1 cellular context compared by ENCODE assay signal in the genomic region with DNA sequence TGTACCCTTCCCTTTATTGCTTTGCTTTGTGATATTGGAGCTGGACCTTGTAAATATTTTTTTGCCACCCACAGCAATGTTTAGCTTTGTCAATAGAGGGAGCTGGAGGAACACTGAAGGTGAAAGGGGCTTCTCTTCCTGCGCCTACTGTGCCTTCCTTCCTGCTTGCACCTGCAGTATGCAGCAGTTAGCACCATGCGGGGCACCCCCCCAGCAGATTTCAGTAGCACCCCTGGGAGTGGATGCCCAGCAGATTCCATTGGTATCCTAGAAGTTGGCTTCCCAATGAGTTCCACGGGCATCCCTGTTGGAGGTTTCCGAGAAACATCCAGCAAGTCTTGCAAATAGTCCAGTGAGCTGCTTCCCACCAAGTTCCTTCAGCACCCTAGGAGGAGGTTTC.
TF ChIP-seq lines count a peak whose summit lies in the region.

No MANE protein-coding gene starts in this region.

TF ChIP-seq in H1, 55 proteins besides CTCF, POLR2A, EP300 and RAD21 (continued from another document):
- TF ChIP-seq, protein P1, sequence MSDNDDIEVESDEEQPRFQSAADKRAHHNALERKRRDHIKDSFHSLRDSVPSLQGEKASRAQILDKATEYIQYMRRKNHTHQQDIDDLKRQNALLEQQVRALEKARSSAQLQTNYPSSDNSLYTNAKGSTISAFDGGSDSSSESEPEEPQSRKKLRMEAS (IDR thresholded peaks at IDR 0.05) = no peak
- TF ChIP-seq, protein P2, sequence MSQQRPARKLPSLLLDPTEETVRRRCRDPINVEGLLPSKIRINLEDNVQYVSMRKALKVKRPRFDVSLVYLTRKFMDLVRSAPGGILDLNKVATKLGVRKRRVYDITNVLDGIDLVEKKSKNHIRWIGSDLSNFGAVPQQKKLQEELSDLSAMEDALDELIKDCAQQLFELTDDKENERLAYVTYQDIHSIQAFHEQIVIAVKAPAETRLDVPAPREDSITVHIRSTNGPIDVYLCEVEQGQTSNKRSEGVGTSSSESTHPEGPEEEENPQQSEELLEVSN (IDR thresholded peaks at IDR 0.05) = no peak
- TF ChIP-seq GTF2F1 (IDR thresholded peaks at IDR 0.05; ENCODE audit: borderline replicate concordance, low read depth, low read length) (no peak), JUN (IDR thresholded peaks at IDR 0.05; ENCODE audit: low read depth, low read length) (no peak), HDAC6 (IDR thresholded peaks at IDR 0.05; ENCODE audit: low read depth, low read length) (no peak), SRF (IDR thresholded peaks at IDR 0.05; ENCODE audit: low read depth, low read length) (no peak), SIN3A (conservative IDR thresholded peaks at IDR 0.05 in 1 of 2, IDR thresholded peaks at IDR 0.05 in 1 of 2; ENCODE audit: low read depth in 1 of 2, low read length in 2 of 2) (no peak), NANOG (IDR thresholded peaks at IDR 0.05; ENCODE audit: insufficient read depth, low read depth, low read length, poor library complexity, severe bottlenecking) (no peak), RNF2 (IDR thresholded peaks at IDR 0.05; ENCODE audit: borderline replicate concordance, low read depth, low read length, missing control alignments, poor library complexity, severe bottlenecking) (no peak), YY1 (IDR thresholded peaks at IDR 0.05; ENCODE audit: low read depth, low read length) (no peak), RXRA (IDR thresholded peaks at IDR 0.05; ENCODE audit: insufficient read depth, low read depth, low read length) (no peak)
